In genomic region chr20:25056601-25057233, GRCh38 we compare ENCODE assay signal across 9 cellular contexts. TPM values are rescaled to one million over a fixed set of nuclear protein-coding genes. Genes with fewer than 3 reads are reported as not detected.
DNase-seq lines count a peak whose midpoint lies in the region; ATAC-seq and TF ChIP-seq lines count a peak whose summit lies in the region.
"Had no signal": no experiment of that assay in that cellular context is flagged by ENCODE, and none has a peak within 500 bp of the region (broad histone marks: within the 10 kb centered on the region; RNA-seq: fewer than 3 reads in every experiment).

No MANE protein-coding gene starts in this region.

- H3K4me3 ChIP-seq in BE2C (ENCODE audit: low read depth, low read length), result peak overlapping the region; percentile 49
- peak overlapping the region; percentile 70 to 80 for H3K4me3 ChIP-seq in right atrium auricular region

- H3K36me3 ChIP-seq in BE2C (no peaks in the 10 kb centered on the region), right atrium auricular region (no peaks in the 10 kb centered on the region)

- H3K27ac Mint-ChIP-seq in stimulated activated effector memory CD8-positive, alpha-beta T cell treated with anti-CD3 and anti-CD28 coated beads, Interleukin-12 subunit alpha, Interleukin-12 subunit beta, amount 100 ng/mL, for 72 hours, result peak overlapping the region; percentile 82

- H3K4me3 Mint-ChIP-seq in stimulated activated effector memory CD8-positive, alpha-beta T cell treated with anti-CD3 and anti-CD28 coated beads, Interleukin-12 subunit alpha, Interleukin-12 subunit beta, amount 100 ng/mL, for 72 hours, result peak overlapping the region; percentile 77

- H3K27ac ChIP-seq in VCaP (peak overlapping the region; percentile 99), right atrium auricular region (peak overlapping the region; percentile 96 to 98)

- H3K9me3 Mint-ChIP-seq in stimulated activated effector memory CD8-positive, alpha-beta T cell treated with anti-CD3 and anti-CD28 coated beads, Interleukin-12 subunit alpha, Interleukin-12 subunit beta, amount 100 ng/mL, for 72 hours, result no peaks in the 10 kb centered on the region

- ATAC-seq in GM21619 (IDR thresholded peaks at IDR 0.05; ENCODE audit: unreplicated experiment), result peak; percentile 23
- no peak for ATAC-seq in stimulated activated effector memory CD8-positive, alpha-beta T cell treated with anti-CD3 and anti-CD28 coated beads, Interleukin-12 subunit alpha, Interleukin-12 subunit beta, amount 100 ng/mL, for 72 hours

- H3K36me3 Mint-ChIP-seq in stimulated activated effector memory CD8-positive, alpha-beta T cell treated with anti-CD3 and anti-CD28 coated beads, Interleukin-12 subunit alpha, Interleukin-12 subunit beta, amount 100 ng/mL, for 72 hours, result peaks cover 5% of the 10 kb centered on the region

- H3K4me1 Mint-ChIP-seq in stimulated activated effector memory CD8-positive, alpha-beta T cell treated with anti-CD3 and anti-CD28 coated beads, Interleukin-12 subunit alpha, Interleukin-12 subunit beta, amount 100 ng/mL, for 72 hours, result peaks cover 53% of the 10 kb centered on the region

- H3K27me3 ChIP-seq in BE2C, result peaks cover 75% of the 10 kb centered on the region
- H3K27me3 ChIP-seq in right atrium auricular region, result no peaks in the 10 kb centered on the region

- no peaks in the 10 kb centered on the region for H3K4me1 ChIP-seq in BE2C
- H3K4me1 ChIP-seq in right atrium auricular region, result peaks cover 0 to 69% of the 10 kb centered on the region in 2 donors

- DNase-seq in BE2C (no peak), right atrium auricular region (ENCODE audit: low spot score) (no peak), CD1c-positive myeloid dendritic cell (ENCODE audit: extremely low spot score) (no peak), EL (no peak), SKM-1 treated with dmso at 0.1 percent for 144 hours (lab: John Stamatoyannopoulos, UW; ENCODE audit: unreplicated experiment) (no peak)
- DNase-seq in stimulated activated effector memory CD8-positive, alpha-beta T cell treated with anti-CD3 and anti-CD28 coated beads, Interleukin-12 subunit alpha, Interleukin-12 subunit beta, amount 100 ng/mL, for 72 hours (ENCODE audit: low spot score in 2 of 2), result no peak

- H3K9me3 ChIP-seq in BE2C (no peaks in the 10 kb centered on the region), right atrium auricular region (no peaks in the 10 kb centered on the region)

- TF ChIP-seq CTCF in BE2C (IDR thresholded peaks at IDR 0.05; ENCODE audit: low read depth, low read length) (no peak), VCaP (conservative IDR thresholded peaks at IDR 0.05) (no peak), right atrium auricular region (IDR thresholded peaks at IDR 0.05) (no peak)

RNA-seq across cellular contexts. Expression of gene ACSS1, which starts 1.2 kb away (rescaled TPM):
- not detected for polyA plus RNA-seq in BE2C (2012; ENCODE audit: insufficient read depth, insufficient read length, low read depth)
- total RNA-seq in right atrium auricular region, result 10 to 100 TPM; 25.6 to 26.4 TPM

RNA-seq across cellular contexts. Expression of gene VSX1, which starts 25.2 kb away (rescaled TPM):
- 0.22 TPM for polyA plus RNA-seq in BE2C (2012; ENCODE audit: insufficient read depth, insufficient read length, low read depth)
- total RNA-seq in right atrium auricular region, result not detected
- total RNA-seq: lung microvascular endothelial cell had no signal
